8 cellular contexts compared by ENCODE assay signal in the genomic region with DNA sequence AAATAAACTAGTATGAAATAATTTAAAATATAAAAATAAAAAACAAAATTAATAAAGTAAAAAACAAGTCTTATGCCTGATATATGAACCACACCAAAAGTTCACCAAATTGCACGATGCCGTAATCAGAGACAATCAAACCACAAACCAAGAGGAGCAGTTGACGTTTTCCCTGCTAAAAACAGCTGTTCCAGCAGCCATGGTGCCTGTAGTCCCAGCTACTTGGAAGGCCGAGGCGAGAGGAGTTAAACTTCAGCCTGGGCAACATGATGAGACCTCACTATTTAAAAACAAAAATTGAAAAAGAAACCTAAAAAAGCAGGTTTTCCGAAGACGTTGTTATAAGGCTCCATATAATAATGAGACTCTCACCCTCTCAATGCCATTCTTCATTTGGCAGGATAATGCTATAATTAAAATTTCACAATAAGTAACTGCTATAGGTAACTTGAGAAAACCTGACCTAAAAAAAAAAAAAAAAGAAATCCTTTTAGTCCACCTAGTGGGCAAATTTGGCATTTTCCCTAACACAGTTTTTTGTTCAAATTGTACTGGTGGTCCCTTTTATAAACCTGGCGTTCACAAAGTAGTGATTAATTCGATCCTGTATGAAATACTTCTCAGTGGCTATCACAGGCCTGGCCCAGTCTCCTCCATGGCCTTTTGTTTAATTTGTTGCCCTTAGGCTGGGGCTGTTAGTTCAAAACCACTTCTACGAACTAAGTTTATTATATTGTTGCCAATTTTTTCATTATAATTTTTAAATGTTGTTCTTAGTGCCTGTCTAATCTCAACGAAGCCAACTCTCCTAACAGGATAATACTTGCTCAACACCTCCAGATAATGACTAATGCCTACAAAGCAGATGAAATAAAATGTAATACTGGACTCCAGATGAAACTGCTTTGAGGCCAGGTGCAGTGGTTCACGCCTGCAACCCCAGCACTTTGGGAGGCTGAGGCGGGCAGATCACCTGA.
A peak's percentile ranks its signal among the peaks of the same experiment; 100 is the strongest.
DNase-seq lines count a peak whose midpoint lies in the region; ATAC-seq, FAIRE-seq and TF ChIP-seq lines count a peak whose summit lies in the region.

No MANE protein-coding gene starts in this region.

- DNase-seq in EL = peak; percentile 45
- peak; percentile 49 for DNase-seq in inferior parietal cortex (ENCODE audit: extremely low spot score)
- no peak for DNase-seq in DMS153 treated with DMSO at 0.1 percent for 48 hours (lab: John Stamatoyannopoulos, UW; ENCODE audit: unreplicated experiment)
- DNase-seq in GM19238 (ENCODE audit: insufficient read length, low spot score) = no peak

- no peak overlapping the region for H3K4me2 ChIP-seq in Loucy (ENCODE audit: low read depth, low read length, poor library complexity, severe bottlenecking)

- H4K20me1 ChIP-seq in Loucy (ENCODE audit: insufficient read depth, low read length, poor library complexity, severe bottlenecking) = no peaks in the 10 kb centered on the region

- no peaks in the 10 kb centered on the region for H3K4me1 ChIP-seq in Loucy (ENCODE audit: insufficient read depth, low read length, poor library complexity, severe bottlenecking)

- peak; percentile 62 for FAIRE-seq in TTC549 (lab: Jason Lieb, UNC)

- no peaks in the 10 kb centered on the region for H3F3A ChIP-seq in Loucy (ENCODE audit: low read depth)

- no peaks in the 10 kb centered on the region for H3K36me3 ChIP-seq in Loucy (ENCODE audit: insufficient read depth, low read length)

- H3K9ac ChIP-seq in Loucy (ENCODE audit: low read depth, low read length, poor library complexity, severe bottlenecking) = no peak overlapping the region

- H3K9me3 ChIP-seq in Loucy (ENCODE audit: insufficient read depth, low read depth, low read length) = no peaks in the 10 kb centered on the region

- no peaks in the 10 kb centered on the region for H3K79me2 ChIP-seq in Loucy (ENCODE audit: insufficient read depth, low read length)

- no peak for ATAC-seq in HG02981 (IDR thresholded peaks at IDR 0.05; ENCODE audit: unreplicated experiment)
- ATAC-seq in GM18907 (IDR thresholded peaks at IDR 0.05; ENCODE audit: unreplicated experiment) = no peak

- no peak overlapping the region for H2AFZ ChIP-seq in Loucy (ENCODE audit: low read length)

- H3K9me2 ChIP-seq in Loucy (replicated peaks; ENCODE audit: low read depth, low read length) = no peaks in the 10 kb centered on the region

- peak; percentile 81 for TF ChIP-seq CTCF in Loucy (conservative IDR thresholded peaks at IDR 0.05; ENCODE audit: low read length)

- H3K4me3 ChIP-seq in Loucy (ENCODE audit: low read length, poor library complexity, severe bottlenecking) = no peak overlapping the region

- no peaks in the 10 kb centered on the region for H3K27me3 ChIP-seq in Loucy (ENCODE audit: insufficient read depth, low read length, poor library complexity, severe bottlenecking)

Comparison
In these comparisons a context has a peak if more than half of its experiments do, and no peak if none do; other contexts are left out.
1. DNase-seq: peak in EL (single experiment) and inferior parietal cortex (single experiment); none in DMS153 treated with DMSO at 0.1 percent for 48 hours (single experiment) and GM19238 (single experiment).